Comparison of ENCODE assay signal across 10 cellular contexts in the genomic region with DNA sequence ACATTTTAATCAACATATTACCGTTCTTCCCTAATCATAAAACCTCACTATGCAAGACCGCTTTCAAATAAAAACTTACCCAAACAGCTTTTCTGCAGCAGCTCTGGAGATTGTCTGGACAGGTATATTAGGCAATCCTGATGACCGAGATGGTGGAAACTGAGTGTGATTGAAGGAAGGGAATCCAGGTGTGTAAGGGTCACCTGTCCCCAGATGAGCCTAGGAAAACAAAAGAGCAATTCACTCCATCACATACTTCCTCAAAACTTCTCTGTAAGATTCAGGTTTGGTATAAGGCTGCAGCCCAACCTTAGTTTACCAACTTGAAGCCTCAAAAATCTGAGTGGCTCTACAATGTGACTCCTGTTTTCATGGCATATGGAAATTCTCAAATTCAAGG.
"Had no signal": no experiment of that assay in that cellular context is flagged by ENCODE, and none has a peak within 500 bp of the region (broad histone marks: within the 10 kb centered on the region; RNA-seq: fewer than 3 reads in every experiment).

No MANE protein-coding gene starts in this region.

- FAIRE-seq: H1, HTR-8/SVneo, K562 had no signal

- H3K4me1 ChIP-seq: HAP-1 had no signal

- H3K9me3 ChIP-seq: HAP-1 had no signal

- H3K4me3 Mint-ChIP-seq: GM23338, HFFc6 had no signal

- H3K4me1 Mint-ChIP-seq: GM23338 had no signal

- DNase-seq: H7, HFFc6, IMR-90, KG1 had no signal

- H3K27ac Mint-ChIP-seq: GM23338, HFFc6 had no signal

- H3K9me3 Mint-ChIP-seq: GM23338, HFFc6 had no signal

- H3K4me3 ChIP-seq: GM23338, HAP-1, K562 had no signal

- ATAC-seq: GM23338, HCT116, K562 had no signal
